26 cellular contexts compared by ENCODE assay signal in genomic region chr12:4865246-4865645, GRCh38. TPM values are rescaled to one million over a fixed set of nuclear protein-coding genes. Genes with fewer than 3 reads are reported as not detected.
DNase-seq lines count a peak whose midpoint lies in the region; ATAC-seq, FAIRE-seq and TF ChIP-seq lines count a peak whose summit lies in the region.
"Had no signal": no experiment of that assay in that cellular context is flagged by ENCODE, and none has a peak within 500 bp of the region (broad histone marks: within the 10 kb centered on the region; RNA-seq: fewer than 3 reads in every experiment).

No MANE protein-coding gene starts in this region.

- H2BK120ac ChIP-seq in neuronal stem cell (ENCODE audit: low read depth, low read length) = no peak overlapping the region

- H2BK5ac ChIP-seq in neuronal stem cell (ENCODE audit: low read length) = no peak overlapping the region

- no peak for TF ChIP-seq POLR2A in HepG2 (IDR thresholded peaks at IDR 0.05; ENCODE audit: insufficient read depth in 1 of 2, low read depth in 2 of 2, low read length in 2 of 2)
- TF ChIP-seq POLR2A in right lobe of liver (IDR thresholded peaks at IDR 0.05) = no peak
- TF ChIP-seq POLR2A in GM12892 (IDR thresholded peaks at IDR 0.05; ENCODE audit: low read depth, low read length) = no peak

- H3K4me1 ChIP-seq in HepG2 (ENCODE audit: insufficient read depth, low read length) = no peaks in the 10 kb centered on the region
- no peaks in the 10 kb centered on the region for H3K4me1 ChIP-seq in right lobe of liver
- H3K4me1 ChIP-seq in neuronal stem cell (ENCODE audit: control insufficient read depth in 2 of 2, insufficient read depth in 1 of 2, low read depth in 1 of 2, low read length in 2 of 2) = peaks cover 0 to 4% of the 10 kb centered on the region in 2 donors
- H3K4me1 ChIP-seq: BE2C; BLaER1 treated with 17β-estradiol and CSF1 and Interleukin-3, amounts not matched to agents 10 nM and 100 nM had no signal

- no peak overlapping the region for H2BK12ac ChIP-seq in neuronal stem cell (ENCODE audit: low read length)

- no peaks in the 10 kb centered on the region for H3K9me3 ChIP-seq in HepG2 (ENCODE audit: low read length)
- H3K9me3 ChIP-seq in right lobe of liver = no peaks in the 10 kb centered on the region
- no peaks in the 10 kb centered on the region for H3K9me3 ChIP-seq in neuronal stem cell (replicated peaks in 1 of 2; ENCODE audit: control insufficient read depth in 2 of 2, insufficient read depth in 1 of 2, low read depth in 1 of 2, low read length in 2 of 2)
- H3K9me3 ChIP-seq: BE2C; BLaER1 treated with 17β-estradiol and CSF1 and Interleukin-3, amounts not matched to agents 10 nM and 100 nM had no signal

- FAIRE-seq in HepG2 (lab: Jason Lieb, UNC) (no peak), GM12892 (lab: Jason Lieb, UNC) (no peak)
- FAIRE-seq: A204.1, D721Med, GM12891, H1 had no signal

- H3K4ac ChIP-seq in neuronal stem cell (ENCODE audit: low read length) = no peak overlapping the region

- H3K9ac ChIP-seq in HepG2 (ENCODE audit: insufficient read depth, low read depth, low read length) (no peak overlapping the region), neuronal stem cell (ENCODE audit: low read depth, low read length, poor library complexity) (no peak overlapping the region)
- H3K9ac ChIP-seq: BLaER1 treated with 17β-estradiol and CSF1 and Interleukin-3, amounts not matched to agents 10 nM and 100 nM; GM23248 had no signal

- no peak overlapping the region for H4K91ac ChIP-seq in neuronal stem cell (ENCODE audit: low read depth, low read length, poor library complexity)

- H3K4me3 ChIP-seq in HepG2 (replicated peaks in 1 of 3; ENCODE audit: insufficient read depth in 1 of 3, low read depth in 2 of 3, low read length in 3 of 3) (no peak overlapping the region), right lobe of liver (no peak overlapping the region), neuronal stem cell (ENCODE audit: low read length in 2 of 2) (no peak overlapping the region)
- H3K4me3 ChIP-seq: BLaER1 treated with 17β-estradiol and CSF1 and Interleukin-3, amounts not matched to agents 10 nM and 100 nM; GM23248 had no signal

- POLR2A ChIA-PET in HepG2 (lab: Yijun Ruan, JAX) = no interaction called here

- TF ChIP-seq EP300 in HepG2 (IDR thresholded peaks at IDR 0.05; ENCODE audit: low read depth in 2 of 2, low read length in 2 of 2) (no peak), HepG2 (CRISPR knock-in tag; IDR thresholded peaks at IDR 0.05; ENCODE audit: borderline replicate concordance) (no peak)

- H3K14ac ChIP-seq in neuronal stem cell (ENCODE audit: low read length) = no peak overlapping the region

- 16% methylated on average over 5 of the region's 5 CpGs for WGBS in HepG2 (ENCODE audit: low lambda C conversion rate)
- 48% methylated on average over 5 of the region's 5 CpGs for WGBS in right lobe of liver (ENCODE audit: insufficient coverage, low coverage, low lambda C conversion rate, missing lambda C conversion rate)
- no CpG with 5 or more reads among the region's 5 CpGs for WGBS in neuronal stem cell (ENCODE audit: extremely low coverage in 2 of 2, insufficient read length in 2 of 2, insufficient replicate concordance in 1 of 2), 2 donors

- no peak overlapping the region for H3K27ac ChIP-seq in HepG2 (ENCODE audit: extremely low read length, insufficient read depth, low read length)
- no peak overlapping the region for H3K27ac ChIP-seq in right lobe of liver
- H3K27ac ChIP-seq in neuronal stem cell (replicated peaks; ENCODE audit: low read length) = no peak overlapping the region
- H3K27ac ChIP-seq: 22Rv1; BLaER1 treated with 17β-estradiol and CSF1 and Interleukin-3, amounts not matched to agents 10 nM and 100 nM; GM23248 had no signal

- no peak for DNase-seq in HepG2 (ENCODE audit: low spot score)
- no peak for DNase-seq in right lobe of liver
- DNase-seq in ecto neural progenitor cell (ENCODE audit: low spot score) = peak; percentile 30
- DNase-seq in neuronal stem cell (ENCODE audit: low spot score) = no peak
- DNase-seq in NCI-H1048 (lab: John Stamatoyannopoulos, UW) = no peak
- DNase-seq in GM12892 (ENCODE audit: insufficient read length) = no peak
- DNase-seq in cerebellar cortex (ENCODE audit: low spot score) = no peak
- DNase-seq: ACHN; AML-193; BE2C; CD4-positive, alpha-beta T cell; CD8-positive, alpha-beta memory T cell; DMS 273 treated with DMSO at 0.1 percent for 48 hours; DMS79; EL; GDM1; GM23248; H7; HCEC 1CT had no signal

- no TSS peak for BruUV-seq in HepG2 (replicated peaks; lab: Mats Ljungman, UMichigan)

- no peak for TF ChIP-seq RAD21 in HepG2 (CRISPR knock-in tag; IDR thresholded peaks at IDR 0.05)

- no peak overlapping the region for H3K23ac ChIP-seq in neuronal stem cell (ENCODE audit: low read depth, low read length, poor library complexity)

- H3K4me2 ChIP-seq in HepG2 (ENCODE audit: low read depth, low read length) = no peak overlapping the region
- no peak overlapping the region for H3K4me2 ChIP-seq in neuronal stem cell (ENCODE audit: insufficient read depth, low read length, poor library complexity, severe bottlenecking)
- H3K4me2 ChIP-seq: BLaER1 treated with 17β-estradiol and CSF1 and Interleukin-3, amounts not matched to agents 10 nM and 100 nM had no signal

- in situ Hi-C loops in HepG2 (cut with HindIII; ENCODE audit: extremely low pct_ligation_motif_present, low pct_unique_long_range_greater_than_20kb) = no loop called here

- ATAC-seq in HepG2 = no peak
- ATAC-seq in right lobe of liver = no peak

- H3K79me2 ChIP-seq in HepG2 (ENCODE audit: insufficient read depth, low read length) = no peaks in the 10 kb centered on the region

- intact Hi-C loops in HepG2 (cut with micrococcal nuclease; ENCODE audit: unreplicated experiment) (no loop called here), right lobe of liver (cut with DNase I) (no loop called here)

- no peak overlapping the region for H2AK5ac ChIP-seq in neuronal stem cell (ENCODE audit: low read depth, low read length)

- H4K20me1 ChIP-seq in HepG2 (ENCODE audit: insufficient read depth, low read length) = no peaks in the 10 kb centered on the region
- H4K20me1 ChIP-seq: BLaER1 treated with 17β-estradiol and CSF1 and Interleukin-3, amounts not matched to agents 10 nM and 100 nM had no signal

- H3K79me1 ChIP-seq in neuronal stem cell (ENCODE audit: low read depth, low read length) = no peaks in the 10 kb centered on the region

- peaks cover 0 to 15% of the 10 kb centered on the region in 2 experiments; a peak in 2 of 5 replicates for H3K27me3 ChIP-seq in HepG2 (ENCODE audit: control insufficient read depth in 1 of 2, insufficient read depth in 2 of 2, low read length in 2 of 2)
- no peaks in the 10 kb centered on the region for H3K27me3 ChIP-seq in right lobe of liver
- peaks cover 0 to 57% (median 3%) of the 10 kb centered on the region in 3 experiments for H3K27me3 ChIP-seq in neuronal stem cell (ENCODE audit: control insufficient read depth in 3 of 3, insufficient read depth in 3 of 3, low read depth in 1 of 3, low read length in 3 of 3)
- H3K27me3 ChIP-seq: BLaER1 treated with 17β-estradiol and CSF1 and Interleukin-3, amounts not matched to agents 10 nM and 100 nM had no signal

- TF ChIP-seq CTCF in HepG2 (CRISPR knock-in tag; IDR thresholded peaks at IDR 0.05) = no peak
- no peak for TF ChIP-seq CTCF in right lobe of liver (IDR thresholded peaks at IDR 0.05)

- H2BK15ac ChIP-seq in neuronal stem cell (ENCODE audit: low read length) = no peak overlapping the region

- no peak overlapping the region for H4K8ac ChIP-seq in neuronal stem cell (ENCODE audit: low read depth, low read length)

- CTCF ChIA-PET in HepG2 (lab: Yijun Ruan, JAX; ENCODE audit: low intra/inter-chr PET ratio, low total read pairs) = no interaction called here

- no peaks in the 10 kb centered on the region for H3K36me3 ChIP-seq in HepG2 (replicated peaks in 1 of 2; ENCODE audit: control insufficient read depth in 1 of 2, insufficient read depth in 2 of 2, low read length in 2 of 2)
- H3K36me3 ChIP-seq in right lobe of liver = no peaks in the 10 kb centered on the region
- H3K36me3 ChIP-seq in neuronal stem cell (replicated peaks in 1 of 2; ENCODE audit: control insufficient read depth in 2 of 2, insufficient read depth in 2 of 2, low read length in 2 of 2) = no peaks in the 10 kb centered on the region
- H3K36me3 ChIP-seq: BE2C; BLaER1 treated with 17β-estradiol and CSF1 and Interleukin-3, amounts not matched to agents 10 nM and 100 nM had no signal

- H3K18ac ChIP-seq in neuronal stem cell (ENCODE audit: low read length) = peak overlapping the region; percentile 11

- H2AFZ ChIP-seq in HepG2 (ENCODE audit: low read length) (no peak overlapping the region), neuronal stem cell (ENCODE audit: low read length) (no peak overlapping the region)
- H2AFZ ChIP-seq: GM23248 had no signal

TF ChIP-seq in HepG2, 621 proteins besides CTCF, POLR2A, EP300 and RAD21 (continues in another document):
- TF ChIP-seq MAFF (IDR thresholded peaks at IDR 0.05; ENCODE audit: low read depth, low read length) = 0 out of 2 replicates have a peak, but pooled peaks have one; percentile 3

RNA-seq across cellular contexts. Expression of gene KCNA1, which starts 44.5 kb away (rescaled TPM):
- total RNA-seq in HepG2 (2016; rRNA removed; fragmentation: Illumina TruSeq; extraction: Trizol) (not detected in 2 replicates), right lobe of liver (not detected)
- total RNA-seq in HepG2 (2016; cell fraction: cytosol; rRNA removed; fragmentation: Illumina TruSeq; extraction: Trizol; ENCODE audit: low read depth) = not detected in 2 replicates
- total RNA-seq in HepG2 (2016; cell fraction: insoluble cytoplasmic fraction; rRNA removed; fragmentation: Illumina TruSeq; extraction: Trizol) = not detected in 2 replicates
- not detected in 2 replicates for total RNA-seq in HepG2 (2016; cell fraction: membrane; rRNA removed; fragmentation: Illumina TruSeq; extraction: Trizol)
- total RNA-seq in HepG2 (2016; cell fraction: nucleus; rRNA removed; fragmentation: Illumina TruSeq; extraction: Trizol) = not detected in 2 replicates
- polyA plus RNA-seq in HepG2 (2011; rRNA removed) = not detected in 2 replicates
- polyA plus RNA-seq in HepG2 (2011; cell fraction: cytosol; rRNA removed) = not detected in 2 replicates
- polyA plus RNA-seq in HepG2 (2011; cell fraction: nucleus; rRNA removed) = not detected in 2 replicates
- polyA plus RNA-seq in HepG2 (2012) = not detected in 2 replicates
- polyA plus RNA-seq in HepG2 (2016; cell fraction: cytosol; fragmentation: Illumina TruSeq; extraction: Trizol; ENCODE audit: low read depth) = not detected in 2 replicates
- polyA plus RNA-seq in HepG2 (2016; cell fraction: insoluble cytoplasmic fraction; fragmentation: Illumina TruSeq; extraction: Trizol; ENCODE audit: low read depth) = not detected in 2 replicates
- polyA plus RNA-seq in HepG2 (2016; cell fraction: membrane; fragmentation: Illumina TruSeq; extraction: Trizol; ENCODE audit: low read depth) = not detected in 2 replicates
- polyA plus RNA-seq in HepG2 (2016; cell fraction: nucleus; fragmentation: Illumina TruSeq; extraction: Trizol; ENCODE audit: insufficient read depth, low read depth) = not detected in 2 replicates
- polyA minus RNA-seq in HepG2 (2011; rRNA and poly(A)+ RNA removed; ENCODE audit: low replicate concordance) = not detected in 2 replicates
- polyA minus RNA-seq in HepG2 (2011; cell fraction: cytosol; rRNA and poly(A)+ RNA removed) = not detected in 2 replicates
- polyA minus RNA-seq in HepG2 (2011; cell fraction: nucleus; rRNA and poly(A)+ RNA removed) = not detected in 2 replicates
- polyA plus RNA-seq in neuronal stem cell (2013, experiment 1 of 2) = 0.10 TPM
- polyA plus RNA-seq in neuronal stem cell (2013, experiment 2 of 2) = 0.12 TPM
- 0.53 TPM for polyA plus RNA-seq in GM12892 (2012; ENCODE audit: missing spikeins)
- total RNA-seq: CD4-positive, alpha-beta T cell; CD8-positive, alpha-beta memory T cell; GM23248; H7 had no signal
- polyA plus RNA-seq: CD14-positive monocyte; CD8-positive, alpha-beta memory T cell; GM23248 had no signal
